Comparison of ENCODE assay signal across 3 cellular contexts in genomic region chr16:64498363-64498762, GRCh38.
"Had no signal": no experiment of that assay in that cellular context is flagged by ENCODE, and none has a peak within 500 bp of the region (broad histone marks: within the 10 kb centered on the region; RNA-seq: fewer than 3 reads in every experiment).

No MANE protein-coding gene starts in this region.

- DNase-seq: GDM1, GF-D8 had no signal

- ATAC-seq: GM12878 had no signal

- H3K4me3 ChIP-seq: GM12878 had no signal
